8 cellular contexts compared by ENCODE assay signal in the genomic region with DNA sequence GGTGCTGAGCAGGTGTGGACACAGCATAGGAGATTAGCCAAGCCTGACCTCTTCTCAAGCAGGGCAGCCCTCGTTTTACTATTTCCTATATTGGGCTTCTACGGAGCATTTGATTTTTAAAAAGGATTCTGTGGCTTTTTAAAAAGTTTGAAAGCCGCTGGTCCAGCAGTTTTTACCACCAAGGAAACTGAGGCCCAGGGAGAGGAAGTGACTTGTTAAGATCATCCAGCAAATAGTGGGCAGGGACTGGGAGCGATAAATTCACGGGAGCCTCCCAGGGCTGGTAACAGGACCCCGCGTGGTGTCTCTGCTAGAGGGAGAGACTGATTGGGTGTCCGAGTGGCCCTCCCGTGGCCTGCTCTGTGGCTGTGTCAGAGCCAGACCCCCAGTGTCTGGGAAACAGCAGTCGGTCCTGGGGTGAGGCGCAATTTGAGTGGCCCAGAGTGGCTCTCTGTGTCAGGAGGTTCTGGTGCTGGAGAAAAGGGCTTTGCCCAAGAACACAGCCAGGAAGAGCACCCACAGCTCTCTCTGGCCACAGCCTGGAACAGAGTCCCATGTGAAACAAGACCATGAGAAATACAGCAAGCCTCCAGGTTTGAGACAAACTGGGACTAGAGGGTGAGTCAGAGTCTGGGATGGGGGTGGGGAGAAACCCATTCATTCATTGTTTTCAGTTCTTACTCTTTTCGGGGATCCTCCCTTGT. TPM values are rescaled to one million over a fixed set of nuclear protein-coding genes. Genes with fewer than 3 reads are reported as not detected.
DNase-seq lines count a peak whose midpoint lies in the region; ATAC-seq and TF ChIP-seq lines count a peak whose summit lies in the region.

No MANE protein-coding gene starts in this region.

- H3K36me3 ChIP-seq in CD8-positive, alpha-beta T cell (ENCODE audit: insufficient read depth, low read length): peaks cover 15% of the 10 kb centered on the region
- H3K36me3 ChIP-seq in endocrine pancreas (ENCODE audit: control insufficient read depth, insufficient read depth, low read length): peaks cover 8% of the 10 kb centered on the region
- peaks cover 15 to 18% of the 10 kb centered on the region in 2 donors for H3K36me3 ChIP-seq in mucosa of rectum (ENCODE audit: control insufficient read depth in 2 of 2, insufficient read depth in 2 of 2, low read length in 2 of 2)
- H3K36me3 ChIP-seq in tibial artery: peaks cover 20 to 23% (median 21%) of the 10 kb centered on the region in 3 donors

- no peak for TF ChIP-seq CTCF in CD8-positive, alpha-beta T cell (IDR thresholded peaks at IDR 0.05)
- TF ChIP-seq CTCF in WI38 (IDR thresholded peaks at IDR 0.05; ENCODE audit: low read depth, low read length) (no peak), tibial artery (IDR thresholded peaks at IDR 0.05) (no peak)

- peak overlapping the region; percentile 69 for H3K4me3 ChIP-seq in CD8-positive, alpha-beta T cell (ENCODE audit: low read depth, low read length)
- H3K4me3 ChIP-seq in WI38 (ENCODE audit: low read depth, low read length): peak overlapping the region; percentile 73
- H3K4me3 ChIP-seq in endocrine pancreas (ENCODE audit: control insufficient read depth, insufficient read depth, low read length): peak overlapping the region; percentile 48
- H3K4me3 ChIP-seq in mucosa of rectum (ENCODE audit: low read length in 2 of 2): peak overlapping the region; percentile 84 to 88
- peak overlapping the region; percentile 78 to 87 for H3K4me3 ChIP-seq in tibial artery

- peaks cover 34% of the 10 kb centered on the region for H3K4me1 Mint-ChIP-seq in CD8-positive, alpha-beta T cell (ENCODE audit: low read depth)

- peak overlapping the region; percentile 88 for H3K4me3 Mint-ChIP-seq in CD8-positive, alpha-beta T cell

- peak overlapping the region; percentile 74 for H3K9ac ChIP-seq in endocrine pancreas (ENCODE audit: control insufficient read depth, insufficient read depth, low read length)
- peak overlapping the region; percentile 80 to 90 for H3K9ac ChIP-seq in mucosa of rectum (ENCODE audit: low read depth in 1 of 2, low read length in 2 of 2)

- H3K4me1 ChIP-seq in CD8-positive, alpha-beta T cell (ENCODE audit: insufficient read depth, low read length): peaks cover 39% of the 10 kb centered on the region
- H3K4me1 ChIP-seq in endocrine pancreas (ENCODE audit: control insufficient read depth, insufficient read depth, low read length) (no peaks in the 10 kb centered on the region), mucosa of rectum (ENCODE audit: control insufficient read depth in 2 of 2, insufficient read depth in 2 of 2, low read length in 2 of 2) (peaks cover 51 to 52% of the 10 kb centered on the region in 2 donors), tibial artery (peaks cover 0 to 45% (median 41%) of the 10 kb centered on the region in 4 donors)

- intact Hi-C loops in CD8-positive, alpha-beta T cell (cut with DNase I, micrococcal nuclease): loop anchor here (1.0 to 5.0 kb wide), 4 partner anchors 34 to 225 kb away; a partner anchor contains a TSS
- intact Hi-C loops in tibial artery (cut with DNase I; ENCODE audit: low total_unique reads): loop anchor here (5.0 kb wide), 2 partner anchors 60 to 155 kb away; a partner anchor contains a TSS

- no peaks in the 10 kb centered on the region for H3K9me3 ChIP-seq in CD8-positive, alpha-beta T cell (ENCODE audit: low read length)
- H3K9me3 ChIP-seq in endocrine pancreas (ENCODE audit: control insufficient read depth, low read length) (no peaks in the 10 kb centered on the region), mucosa of rectum (ENCODE audit: control insufficient read depth in 2 of 2, low read length in 2 of 2) (no peaks in the 10 kb centered on the region), tibial artery (no peaks in the 10 kb centered on the region)

- peak overlapping the region; percentile 45 for H3K27ac ChIP-seq in CD8-positive, alpha-beta T cell (ENCODE audit: low read depth, low read length)
- peak overlapping the region; percentile 82 to 86 for H3K27ac ChIP-seq in mucosa of rectum (ENCODE audit: low read depth in 2 of 2, low read length in 2 of 2)
- peak overlapping the region; percentile 97 to 98 for H3K27ac ChIP-seq in tibial artery

- H3K27ac Mint-ChIP-seq in CD8-positive, alpha-beta T cell: peak overlapping the region; percentile 87

- H3K36me3 Mint-ChIP-seq in CD8-positive, alpha-beta T cell: peaks cover 22% of the 10 kb centered on the region

- POLR2A ChIA-PET in CD8-positive, alpha-beta T cell (lab: Charles Lee): no interaction called here

- no peaks in the 10 kb centered on the region for H3K27me3 ChIP-seq in CD8-positive, alpha-beta T cell (ENCODE audit: insufficient read depth, low read length)
- H3K27me3 ChIP-seq in endocrine pancreas (ENCODE audit: control insufficient read depth, insufficient read depth, low read length): no peaks in the 10 kb centered on the region
- H3K27me3 ChIP-seq in mucosa of rectum (ENCODE audit: control insufficient read depth in 2 of 2, insufficient read depth in 2 of 2, low read length in 2 of 2): no peaks in the 10 kb centered on the region
- H3K27me3 ChIP-seq in tibial artery: no peaks in the 10 kb centered on the region

- CTCF ChIA-PET in CD8-positive, alpha-beta T cell (lab: Charles Lee): interaction anchor here (1.5 to 1.6 kb wide), 2 partner anchors 13 to 225 kb away, joined by 4 to 8 read pairs; no protein-coding TSS in a partner anchor

- H3K27me3 Mint-ChIP-seq in CD8-positive, alpha-beta T cell (ENCODE audit: low read depth): no peaks in the 10 kb centered on the region

- H3K9me3 Mint-ChIP-seq in CD8-positive, alpha-beta T cell: no peaks in the 10 kb centered on the region

- peak in 1 of 7 experiments; percentile 46 for DNase-seq in CD8-positive, alpha-beta T cell
- DNase-seq in tibial artery (no peak), NCI-H748 (lab: John Stamatoyannopoulos, UW; ENCODE audit: unreplicated experiment) (no peak)

- ATAC-seq in CD8-positive, alpha-beta T cell: peak; percentile 13
- ATAC-seq in HG02798 (IDR thresholded peaks at IDR 0.05; ENCODE audit: poor library complexity, unreplicated experiment): peak; percentile 26
- no peak for ATAC-seq in GM18519 (IDR thresholded peaks at IDR 0.05; ENCODE audit: low FRiP score, unreplicated experiment)

RNA-seq across cellular contexts. Expression of a gene that starts 4.2 kb away (rescaled TPM):
- total RNA-seq in CD8-positive, alpha-beta T cell: 100 to 1,000 TPM; 130 to 147 TPM

RNA-seq across cellular contexts. Expression of a gene that starts 11.7 kb away (rescaled TPM):
- total RNA-seq in CD8-positive, alpha-beta T cell: 1 to 10 TPM; 4.9 to 6.8 TPM

RNA-seq across cellular contexts. Expression of a gene that starts 30.5 kb away (rescaled TPM):
- 100 to 1,000 TPM; 162 to 172 TPM for total RNA-seq in CD8-positive, alpha-beta T cell

RNA-seq across cellular contexts. Expression of a gene that starts 59.7 kb away (rescaled TPM):
- 1 to 10 TPM; 5.1 to 6.0 TPM for total RNA-seq in CD8-positive, alpha-beta T cell

Comparison
In these comparisons a context has a peak if more than half of its experiments do, and no peak if none do; other contexts are left out.
1. H3K27ac ChIP-seq: peak in every context shown above with its lines; median percentile 98 in tibial artery; 84 in mucosa of rectum; 45 in CD8-positive, alpha-beta T cell.